Comparison of ENCODE assay signal across 9 cellular contexts in the genomic region with DNA sequence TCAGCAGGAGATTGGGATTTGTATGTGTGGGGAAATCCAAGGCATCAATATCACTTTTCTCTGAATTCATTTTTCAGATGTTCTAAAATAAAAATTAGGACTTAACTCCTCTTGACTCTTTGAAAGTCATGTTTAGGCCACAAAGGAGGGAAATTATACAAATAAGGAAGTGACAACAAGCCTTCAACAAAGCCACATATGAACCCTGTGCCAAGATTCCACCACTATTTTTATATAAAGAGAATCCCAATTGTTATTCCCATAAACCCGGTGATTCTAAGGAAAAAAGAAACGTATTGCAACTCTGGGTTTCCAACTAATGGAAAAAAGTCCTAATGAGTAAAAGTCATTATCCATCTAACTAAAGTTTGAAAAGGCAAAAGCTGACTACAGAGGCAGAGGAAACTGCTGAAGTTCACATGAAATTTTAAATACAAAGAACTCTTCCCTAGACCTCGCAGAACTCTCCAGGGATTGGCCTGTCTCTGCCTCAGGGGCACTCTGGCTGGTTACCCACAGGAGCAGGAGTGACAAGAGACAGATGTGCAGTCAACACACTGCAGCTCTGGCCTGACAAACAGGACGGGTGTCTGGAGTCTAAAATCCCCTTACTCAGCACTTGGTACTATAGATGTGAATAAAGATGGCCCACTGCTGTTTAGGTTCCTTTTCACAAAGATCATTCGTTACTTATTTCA. TPM values are rescaled to one million over a fixed set of nuclear protein-coding genes. Genes with fewer than 3 reads are reported as not detected.
DNase-seq lines count a peak whose midpoint lies in the region; ATAC-seq, FAIRE-seq and TF ChIP-seq lines count a peak whose summit lies in the region.
"Had no signal": no experiment of that assay in that cellular context is flagged by ENCODE, and none has a peak within 500 bp of the region (broad histone marks: within the 10 kb centered on the region; RNA-seq: fewer than 3 reads in every experiment).

No MANE protein-coding gene starts in this region.

- TSS peak; percentile 2 for BruUV-seq in HepG2 (replicated peaks; lab: Mats Ljungman, UMichigan)

- H3K4me3 ChIP-seq in HepG2 (replicated peaks in 1 of 3; ENCODE audit: insufficient read depth in 1 of 3, low read depth in 2 of 3, low read length in 3 of 3): no peak overlapping the region
- H3K4me3 ChIP-seq in thymus (ENCODE audit: low read length): no peak overlapping the region

- no peak for TF ChIP-seq RAD21 in HepG2 (CRISPR knock-in tag; IDR thresholded peaks at IDR 0.05)

- H4K20me1 ChIP-seq in HepG2 (ENCODE audit: insufficient read depth, low read length): peaks cover 19% of the 10 kb centered on the region

- peak overlapping the region; percentile 4; the same call in 1 of the 2 replicates for H3K4me2 ChIP-seq in HepG2 (ENCODE audit: low read depth, low read length)

- H3K9me3 ChIP-seq in HepG2 (ENCODE audit: low read length): no peaks in the 10 kb centered on the region
- H3K9me3 ChIP-seq in thymus (ENCODE audit: control insufficient read depth): no peaks in the 10 kb centered on the region

- no peak for TF ChIP-seq POLR2A in HepG2 (IDR thresholded peaks at IDR 0.05; ENCODE audit: insufficient read depth in 1 of 2, low read depth in 2 of 2, low read length in 2 of 2)

- DNase-seq in activated T-cell treated with anti-CD3 and anti-CD28 coated beads, Interleukin-2, amount 50 U/mL, for 72 hours: no peak
- DNase-seq in activated T-cell treated with anti-CD3 and anti-CD28 coated beads, Interleukin-2, amount 50 U/mL, for 48 hours: no peak
- DNase-seq in activated T-helper 1 cell treated with anti-CD3 and anti-CD28 coated beads, Interleukin-12 subunit alpha, Interleukin-12 subunit beta, Interleukin-2, Interleukin-4 antibody, amounts not matched to agents 30 ng/mL and 10 ng/mL and 1 ng/mL, durations not matched to agents 14 hours and 24 hours and 36 hours (ENCODE audit: low spot score): no peak
- DNase-seq in HepG2 (ENCODE audit: low spot score) (no peak), HUDEP-2 (lab: John Stamatoyannopoulos, UW; ENCODE audit: unreplicated experiment in 76 of 76) (no peak), 8988T (no peak), AML-193 (lab: John Stamatoyannopoulos, UW) (no peak)
- DNase-seq: SHP77 treated with DMSO at 0.1 percent for 48 hours had no signal

- peaks cover 46% of the 10 kb centered on the region for H3K4me1 Mint-ChIP-seq in activated T-cell treated with anti-CD3 and anti-CD28 coated beads, Interleukin-2, amount 50 U/mL, for 72 hours (ENCODE audit: low read depth)
- peaks cover 56% of the 10 kb centered on the region for H3K4me1 Mint-ChIP-seq in activated T-helper 1 cell treated with anti-CD3 and anti-CD28 coated beads, Interleukin-12 subunit alpha, Interleukin-12 subunit beta, Interleukin-2, Interleukin-4 antibody, amounts not matched to agents 30 ng/mL and 10 ng/mL and 1 ng/mL, durations not matched to agents 14 hours and 24 hours and 36 hours (ENCODE audit: low read depth)

- H3K79me2 ChIP-seq in HepG2 (ENCODE audit: insufficient read depth, low read length): peaks cover 55% of the 10 kb centered on the region

- 89% methylated on average over 5 of the region's 5 CpGs for WGBS in HepG2 (ENCODE audit: low lambda C conversion rate)
- 93% methylated on average over 5 of the region's 5 CpGs for WGBS in thymus

- TF ChIP-seq CTCF in HepG2 (CRISPR knock-in tag; IDR thresholded peaks at IDR 0.05): no peak

- no peaks in the 10 kb centered on the region for H3K27me3 Mint-ChIP-seq in activated T-cell treated with anti-CD3 and anti-CD28 coated beads, Interleukin-2, amount 50 U/mL, for 72 hours (ENCODE audit: low read depth)
- H3K27me3 Mint-ChIP-seq in activated T-helper 1 cell treated with anti-CD3 and anti-CD28 coated beads, Interleukin-12 subunit alpha, Interleukin-12 subunit beta, Interleukin-2, Interleukin-4 antibody, amounts not matched to agents 30 ng/mL and 10 ng/mL and 1 ng/mL, durations not matched to agents 14 hours and 24 hours and 36 hours (ENCODE audit: insufficient read depth): no peaks in the 10 kb centered on the region

- H3K36me3 Mint-ChIP-seq in activated T-cell treated with anti-CD3 and anti-CD28 coated beads, Interleukin-2, amount 50 U/mL, for 72 hours (ENCODE audit: insufficient read depth in 2 of 2): peaks cover 0 to 8% of the 10 kb centered on the region in 2 donors
- H3K36me3 Mint-ChIP-seq in activated T-helper 1 cell treated with anti-CD3 and anti-CD28 coated beads, Interleukin-12 subunit alpha, Interleukin-12 subunit beta, Interleukin-2, Interleukin-4 antibody, amounts not matched to agents 30 ng/mL and 10 ng/mL and 1 ng/mL, durations not matched to agents 14 hours and 24 hours and 36 hours (ENCODE audit: low read depth): peaks cover 34% of the 10 kb centered on the region

- no peak overlapping the region for H2AFZ ChIP-seq in HepG2 (ENCODE audit: low read length)

- H3K27me3 ChIP-seq in HepG2 (ENCODE audit: control insufficient read depth in 1 of 2, insufficient read depth in 2 of 2, low read length in 2 of 2): no peaks in the 10 kb centered on the region
- H3K27me3 ChIP-seq in thymus (ENCODE audit: control insufficient read depth, insufficient read depth): no peaks in the 10 kb centered on the region

- in situ Hi-C loops in HepG2 (cut with HindIII; ENCODE audit: extremely low pct_ligation_motif_present, low pct_unique_long_range_greater_than_20kb): no loop called here

- no peak for FAIRE-seq in HepG2 (lab: Jason Lieb, UNC)

- ATAC-seq in activated T-cell treated with anti-CD3 and anti-CD28 coated beads, Interleukin-2, amount 50 U/mL, for 72 hours (replicated peaks in 1 of 2): no peak
- ATAC-seq in HepG2: no peak

- TF ChIP-seq EP300 in HepG2 (IDR thresholded peaks at IDR 0.05; ENCODE audit: low read depth in 2 of 2, low read length in 2 of 2) (no peak), HepG2 (CRISPR knock-in tag; IDR thresholded peaks at IDR 0.05; ENCODE audit: borderline replicate concordance) (no peak)

- H3K27ac ChIP-seq in HepG2 (ENCODE audit: extremely low read length, insufficient read depth, low read length): peak overlapping the region; percentile 74
- peak overlapping the region; percentile 36 for H3K27ac ChIP-seq in thymus (ENCODE audit: low read depth)

- POLR2A ChIA-PET in HepG2 (lab: Yijun Ruan, JAX): no interaction called here

- peak overlapping the region in 1 of 2 donors; percentile 70 for H3K4me3 Mint-ChIP-seq in activated T-cell treated with anti-CD3 and anti-CD28 coated beads, Interleukin-2, amount 50 U/mL, for 72 hours
- H3K4me3 Mint-ChIP-seq in activated T-helper 1 cell treated with anti-CD3 and anti-CD28 coated beads, Interleukin-12 subunit alpha, Interleukin-12 subunit beta, Interleukin-2, Interleukin-4 antibody, amounts not matched to agents 30 ng/mL and 10 ng/mL and 1 ng/mL, durations not matched to agents 14 hours and 24 hours and 36 hours: peak overlapping the region; percentile 63

- CTCF ChIA-PET in HepG2 (lab: Yijun Ruan, JAX; ENCODE audit: low intra/inter-chr PET ratio, low total read pairs): no interaction called here

- peaks cover 16 to 28% of the 10 kb centered on the region in 2 experiments for H3K36me3 ChIP-seq in HepG2 (replicated peaks in 1 of 2; ENCODE audit: control insufficient read depth in 1 of 2, insufficient read depth in 2 of 2, low read length in 2 of 2)
- H3K36me3 ChIP-seq in thymus (ENCODE audit: control insufficient read depth, insufficient read depth): peaks cover 9% of the 10 kb centered on the region

- H3K4me1 ChIP-seq in HepG2 (ENCODE audit: insufficient read depth, low read length) (peaks cover 84% of the 10 kb centered on the region), thymus (ENCODE audit: control insufficient read depth, insufficient read depth, low read length) (peaks cover 20% of the 10 kb centered on the region)

- intact Hi-C loops in activated T-helper 1 cell treated with anti-CD3 and anti-CD28 coated beads, Interleukin-12 subunit alpha, Interleukin-12 subunit beta, Interleukin-2, Interleukin-4 antibody, amounts not matched to agents 30 ng/mL and 10 ng/mL and 1 ng/mL, durations not matched to agents 14 hours and 24 hours and 36 hours (cut with micrococcal nuclease): loop anchor here (1.0 kb wide), 1 partner anchor 12 kb away; the partner anchor contains the start of gene NPC1
- intact Hi-C loops in HepG2 (cut with micrococcal nuclease; ENCODE audit: unreplicated experiment): no loop called here

- H3K9ac ChIP-seq in HepG2 (ENCODE audit: insufficient read depth, low read depth, low read length): no peak overlapping the region

- peak overlapping the region; percentile 94 for H3K27ac Mint-ChIP-seq in activated T-cell treated with anti-CD3 and anti-CD28 coated beads, Interleukin-2, amount 50 U/mL, for 72 hours
- H3K27ac Mint-ChIP-seq in activated T-helper 1 cell treated with anti-CD3 and anti-CD28 coated beads, Interleukin-12 subunit alpha, Interleukin-12 subunit beta, Interleukin-2, Interleukin-4 antibody, amounts not matched to agents 30 ng/mL and 10 ng/mL and 1 ng/mL, durations not matched to agents 14 hours and 24 hours and 36 hours: peak overlapping the region; percentile 89

- H3K9me3 Mint-ChIP-seq in activated T-cell treated with anti-CD3 and anti-CD28 coated beads, Interleukin-2, amount 50 U/mL, for 72 hours: no peaks in the 10 kb centered on the region
- H3K9me3 Mint-ChIP-seq in activated T-helper 1 cell treated with anti-CD3 and anti-CD28 coated beads, Interleukin-12 subunit alpha, Interleukin-12 subunit beta, Interleukin-2, Interleukin-4 antibody, amounts not matched to agents 30 ng/mL and 10 ng/mL and 1 ng/mL, durations not matched to agents 14 hours and 24 hours and 36 hours: no peaks in the 10 kb centered on the region

RNA-seq across cellular contexts. Expression of gene NPC1, which starts 11.5 kb away (rescaled TPM):
- total RNA-seq in activated T-cell treated with anti-CD3 and anti-CD28 coated beads, Interleukin-2, amount 50 U/mL, for 72 hours: 10 to 100 TPM; 29.3 to 32.4 TPM
- 30.1 and 30.2 TPM in 2 replicates for total RNA-seq in activated T-helper 1 cell treated with anti-CD3 and anti-CD28 coated beads, Interleukin-12 subunit alpha, Interleukin-12 subunit beta, Interleukin-2, Interleukin-4 antibody, amounts not matched to agents 30 ng/mL and 10 ng/mL and 1 ng/mL, durations not matched to agents 14 hours and 24 hours and 36 hours
- 28.6 and 46.5 TPM in 2 replicates for total RNA-seq in HepG2 (2016; rRNA removed; fragmentation: Illumina TruSeq; extraction: Trizol)
- 8.3 and 10.0 TPM in 2 replicates for total RNA-seq in HepG2 (2016; cell fraction: cytosol; rRNA removed; fragmentation: Illumina TruSeq; extraction: Trizol; ENCODE audit: low read depth)
- 22.8 and 44.6 TPM in 2 replicates for total RNA-seq in HepG2 (2016; cell fraction: insoluble cytoplasmic fraction; rRNA removed; fragmentation: Illumina TruSeq; extraction: Trizol)
- total RNA-seq in HepG2 (2016; cell fraction: membrane; rRNA removed; fragmentation: Illumina TruSeq; extraction: Trizol): 11.8 and 17.8 TPM in 2 replicates
- 80.8 and 107 TPM in 2 replicates for total RNA-seq in HepG2 (2016; cell fraction: nucleus; rRNA removed; fragmentation: Illumina TruSeq; extraction: Trizol)
- polyA plus RNA-seq in HepG2 (2011; rRNA removed) (114 and 121 TPM in 2 replicates), thymus (19.8 TPM)
- polyA plus RNA-seq in HepG2 (2011; cell fraction: cytosol; rRNA removed): 149 and 162 TPM in 2 replicates
- 224 and 235 TPM in 2 replicates for polyA plus RNA-seq in HepG2 (2011; cell fraction: nucleus; rRNA removed)
- 89.5 and 105 TPM in 2 replicates for polyA plus RNA-seq in HepG2 (2012)
- polyA plus RNA-seq in HepG2 (2016; cell fraction: cytosol; fragmentation: Illumina TruSeq; extraction: Trizol; ENCODE audit: low read depth): 2.8 and 3.1 TPM in 2 replicates
- polyA plus RNA-seq in HepG2 (2016; cell fraction: insoluble cytoplasmic fraction; fragmentation: Illumina TruSeq; extraction: Trizol; ENCODE audit: low read depth): 16.2 and 18.5 TPM in 2 replicates
- polyA plus RNA-seq in HepG2 (2016; cell fraction: membrane; fragmentation: Illumina TruSeq; extraction: Trizol; ENCODE audit: low read depth): 4.5 and 6.4 TPM in 2 replicates
- 80.1 and 82.3 TPM in 2 replicates for polyA plus RNA-seq in HepG2 (2016; cell fraction: nucleus; fragmentation: Illumina TruSeq; extraction: Trizol; ENCODE audit: insufficient read depth, low read depth)
- 256 and 622 TPM in 2 replicates for polyA minus RNA-seq in HepG2 (2011; rRNA and poly(A)+ RNA removed; ENCODE audit: low replicate concordance)
- polyA minus RNA-seq in HepG2 (2011; cell fraction: cytosol; rRNA and poly(A)+ RNA removed): 144 and 165 TPM in 2 replicates
- polyA minus RNA-seq in HepG2 (2011; cell fraction: nucleus; rRNA and poly(A)+ RNA removed): 343 and 354 TPM in 2 replicates
